17 cellular contexts compared by ENCODE assay signal in genomic region chr1:227212164-227212563, GRCh38.
DNase-seq lines count a peak whose midpoint lies in the region; ATAC-seq, FAIRE-seq and TF ChIP-seq lines count a peak whose summit lies in the region.
"Had no signal": no experiment of that assay in that cellular context is flagged by ENCODE, and none has a peak within 500 bp of the region (broad histone marks: within the 10 kb centered on the region; RNA-seq: fewer than 3 reads in every experiment).

No MANE protein-coding gene starts in this region.

- no peaks in the 10 kb centered on the region for H3K27me3 ChIP-seq in bronchial epithelial cell (ENCODE audit: control insufficient read depth, insufficient read depth, low read length)
- H3K27me3 ChIP-seq: BE2C had no signal

- no peak for FAIRE-seq in bronchial epithelial cell (lab: Jason Lieb, UNC)
- FAIRE-seq: GM12892, H1 had no signal

- TF ChIP-seq CTCF in HFFc6 (IDR thresholded peaks at IDR 0.05): no peak
- no peak for TF ChIP-seq CTCF in bronchial epithelial cell (IDR thresholded peaks at IDR 0.05; ENCODE audit: insufficient read depth, low read length, severe bottlenecking)

- no peak overlapping the region for H3K4me3 Mint-ChIP-seq in HFFc6
- H3K4me3 Mint-ChIP-seq in natural killer cell treated with Interleukin-12 subunit alpha and Interleukin-12 subunit beta and Interleukin-15 and Interleukin-18, amount 100 ng/mL, for 72 hours: no peak overlapping the region
- H3K4me3 Mint-ChIP-seq: CD4-positive, alpha-beta memory T cell had no signal

- no peak for ATAC-seq in natural killer cell treated with Interleukin-12 subunit alpha and Interleukin-12 subunit beta and Interleukin-15 and Interleukin-18, amount 100 ng/mL, for 72 hours
- no peak for ATAC-seq in activated CD4-positive, CD25-positive, alpha-beta regulatory T cell treated with anti-CD3 and anti-CD28 coated beads, Interleukin-2, amount 50 U/mL, for 24 hours
- no peak for ATAC-seq in HG03354 (IDR thresholded peaks at IDR 0.05; ENCODE audit: poor library complexity, severe bottlenecking, unreplicated experiment)

- no peaks in the 10 kb centered on the region for H3K9me3 Mint-ChIP-seq in HFFc6
- H3K9me3 Mint-ChIP-seq in natural killer cell treated with Interleukin-12 subunit alpha and Interleukin-12 subunit beta and Interleukin-15 and Interleukin-18, amount 100 ng/mL, for 72 hours: no peaks in the 10 kb centered on the region

- peak; percentile 12 for DNase-seq in ELR (ENCODE audit: low read depth)
- no peak for DNase-seq in HFFc6
- peak; percentile 90 for DNase-seq in bronchial epithelial cell (ENCODE audit: low read depth)
- peak; percentile 13 for DNase-seq in iris pigment epithelial cell (ENCODE audit: low read depth)
- DNase-seq in natural killer cell treated with Interleukin-12 subunit alpha and Interleukin-12 subunit beta and Interleukin-15 and Interleukin-18, amount 100 ng/mL, for 72 hours (ENCODE audit: low spot score): no peak
- DNase-seq: BE2C; CD4-positive, alpha-beta memory T cell; DMS153; DMS79 treated with DMSO at 0.1 percent for 48 hours; EL; GDM1; IMR-90 had no signal

- peak overlapping the region; percentile 57; the same call in 1 of the 2 replicates for H3K27ac Mint-ChIP-seq in HFFc6
- H3K27ac Mint-ChIP-seq in natural killer cell treated with Interleukin-12 subunit alpha and Interleukin-12 subunit beta and Interleukin-15 and Interleukin-18, amount 100 ng/mL, for 72 hours: no peak overlapping the region
- H3K27ac Mint-ChIP-seq: CD4-positive, alpha-beta memory T cell had no signal

- peaks cover 27% of the 10 kb centered on the region for H3K4me1 Mint-ChIP-seq in HFFc6 (ENCODE audit: low read depth)
- H3K4me1 Mint-ChIP-seq in natural killer cell treated with Interleukin-12 subunit alpha and Interleukin-12 subunit beta and Interleukin-15 and Interleukin-18, amount 100 ng/mL, for 72 hours (ENCODE audit: low read depth in 2 of 2): no peaks in the 10 kb centered on the region
- H3K4me1 Mint-ChIP-seq: CD4-positive, alpha-beta memory T cell had no signal

- H3K36me3 ChIP-seq in bronchial epithelial cell (ENCODE audit: control insufficient read depth, insufficient read depth, low read length): peaks cover 1% of the 10 kb centered on the region
- H3K36me3 ChIP-seq: BE2C had no signal

- H3K4me3 ChIP-seq in bronchial epithelial cell (ENCODE audit: low read depth, low read length): no peak overlapping the region
- H3K4me3 ChIP-seq: HAP-1 had no signal

- no peaks in the 10 kb centered on the region for H3K27me3 Mint-ChIP-seq in HFFc6 (ENCODE audit: insufficient read depth)
- peaks cover 0 to 8% of the 10 kb centered on the region in 2 donors for H3K27me3 Mint-ChIP-seq in natural killer cell treated with Interleukin-12 subunit alpha and Interleukin-12 subunit beta and Interleukin-15 and Interleukin-18, amount 100 ng/mL, for 72 hours

- H3K36me3 Mint-ChIP-seq in HFFc6 (ENCODE audit: low read depth): peaks cover 19% of the 10 kb centered on the region
- H3K36me3 Mint-ChIP-seq in natural killer cell treated with Interleukin-12 subunit alpha and Interleukin-12 subunit beta and Interleukin-15 and Interleukin-18, amount 100 ng/mL, for 72 hours: no peaks in the 10 kb centered on the region
- H3K36me3 Mint-ChIP-seq: CD4-positive, alpha-beta memory T cell had no signal

Comparison
In these comparisons a context has a peak if more than half of its experiments do, and no peak if none do; other contexts are left out.
1. DNase-seq: peak in ELR (single experiment), bronchial epithelial cell (single experiment) and iris pigment epithelial cell (single experiment); none in HFFc6 (single experiment) and natural killer cell treated with Interleukin-12 subunit alpha and Interleukin-12 subunit beta and Interleukin-15 and Interleukin-18, amount 100 ng/mL, for 72 hours (single experiment).